1 cellular context compared by ENCODE assay signal in genomic region chr20:53660078-53660909, GRCh38.
A peak's percentile ranks its signal among the peaks of the same experiment; 100 is the strongest.
TF ChIP-seq lines count a peak whose summit lies in the region.

No MANE protein-coding gene starts in this region.

TF ChIP-seq in HepG2, 621 proteins besides CTCF, POLR2A, EP300 and RAD21 (continued from another document and continues in another):
- TF ChIP-seq PRDM15 (CRISPR knock-in tag; IDR thresholded peaks at IDR 0.05), result no peak
- peak; percentile 45 for TF ChIP-seq AGO2 (optimal IDR thresholded peaks at IDR 0.05; ENCODE audit: low read depth, low read length)
- TF ChIP-seq PATZ1 (CRISPR knock-in tag; IDR thresholded peaks at IDR 0.05), result no peak
- no peak for TF ChIP-seq ETV6 (CRISPR knock-in tag; conservative IDR thresholded peaks at IDR 0.05)
- TF ChIP-seq HOXA3 (CRISPR knock-in tag; IDR thresholded peaks at IDR 0.05), result peak; percentile 60; the same call in 1 of the 2 replicates
- no peak for TF ChIP-seq ZNF597 (CRISPR knock-in tag; IDR thresholded peaks at IDR 0.05)
- TF ChIP-seq MED1 (CRISPR knock-in tag; IDR thresholded peaks at IDR 0.05), result no peak
- no peak for TF ChIP-seq ZNF451 (CRISPR knock-in tag; IDR thresholded peaks at IDR 0.05)
- no peak for TF ChIP-seq ZFP41 (CRISPR knock-in tag; IDR thresholded peaks at IDR 0.05; ENCODE audit: borderline replicate concordance)
- TF ChIP-seq KLF9 (CRISPR knock-in tag; IDR thresholded peaks at IDR 0.05; ENCODE audit: low read depth), result no peak
- TF ChIP-seq ZUFSP (CRISPR knock-in tag; IDR thresholded peaks at IDR 0.05; ENCODE audit: borderline replicate concordance), result no peak
- TF ChIP-seq ZNF790 (CRISPR knock-in tag; IDR thresholded peaks at IDR 0.05; ENCODE audit: borderline replicate concordance), result no peak
- no peak for TF ChIP-seq THAP9 (CRISPR knock-in tag; IDR thresholded peaks at IDR 0.05; ENCODE audit: borderline replicate concordance)
- no peak for TF ChIP-seq RBFOX2 (IDR thresholded peaks at IDR 0.05; ENCODE audit: low read depth, low read length)
- no peak for TF ChIP-seq ZNF12 (CRISPR knock-in tag; IDR thresholded peaks at IDR 0.05)
- TF ChIP-seq MTA1 (CRISPR knock-in tag; IDR thresholded peaks at IDR 0.05; ENCODE audit: borderline replicate concordance), result peak; percentile 44; the same call in 1 of the 2 replicates
- TF ChIP-seq ZSCAN12 (CRISPR knock-in tag; IDR thresholded peaks at IDR 0.05), result no peak
- no peak for TF ChIP-seq WIZ (CRISPR knock-in tag; IDR thresholded peaks at IDR 0.05)
- TF ChIP-seq ZSCAN25 (CRISPR knock-in tag; IDR thresholded peaks at IDR 0.05), result no peak
- TF ChIP-seq KDM5A (IDR thresholded peaks at IDR 0.05; ENCODE audit: borderline replicate concordance, low read length), result no peak
- TF ChIP-seq ATF6 (CRISPR knock-in tag; conservative IDR thresholded peaks at IDR 0.05), result no peak
- TF ChIP-seq NCOA5 (CRISPR knock-in tag; IDR thresholded peaks at IDR 0.05), result no peak
- no peak for TF ChIP-seq ZNF547 (CRISPR knock-in tag; IDR thresholded peaks at IDR 0.05)
- no peak for TF ChIP-seq ZBTB10 (CRISPR knock-in tag; IDR thresholded peaks at IDR 0.05; ENCODE audit: borderline replicate concordance)
- no peak for TF ChIP-seq GLMP (CRISPR knock-in tag; IDR thresholded peaks at IDR 0.05; ENCODE audit: borderline replicate concordance)
- TF ChIP-seq MXD1 (CRISPR knock-in tag; IDR thresholded peaks at IDR 0.05), result no peak
- TF ChIP-seq REXO4 (CRISPR knock-in tag; IDR thresholded peaks at IDR 0.05; ENCODE audit: borderline replicate concordance), result no peak
- no peak for TF ChIP-seq RNF219 (CRISPR knock-in tag; IDR thresholded peaks at IDR 0.05)
- no peak for TF ChIP-seq ZKSCAN1 (IDR thresholded peaks at IDR 0.05; ENCODE audit: low read length)
- no peak for TF ChIP-seq KLF13 (CRISPR knock-in tag; IDR thresholded peaks at IDR 0.05)
- TF ChIP-seq ZNF17 (CRISPR knock-in tag; IDR thresholded peaks at IDR 0.05), result no peak
- no peak for TF ChIP-seq ZNF720 (CRISPR knock-in tag; IDR thresholded peaks at IDR 0.05)
- no peak for TF ChIP-seq FOXA1 (IDR thresholded peaks at IDR 0.05)
- TF ChIP-seq FOXA1 (CRISPR knock-in tag; IDR thresholded peaks at IDR 0.05), result no peak
- TF ChIP-seq ZNF780A (CRISPR knock-in tag; IDR thresholded peaks at IDR 0.05), result no peak
- 0 out of 2 replicates have a peak, but pooled peaks have one; percentile 23 for TF ChIP-seq HNF1B (CRISPR knock-in tag; IDR thresholded peaks at IDR 0.05)
